ENCODE assay signal across 23 cellular contexts in genomic region chr19:1779604-1779973, GRCh38. TPM values are rescaled to one million over a fixed set of nuclear protein-coding genes. Genes with fewer than 3 reads are reported as not detected.
DNase-seq lines count a peak whose midpoint lies in the region; ATAC-seq, FAIRE-seq and TF ChIP-seq lines count a peak whose summit lies in the region.
"Had no signal": no experiment of that assay in that cellular context is flagged by ENCODE, and none has a peak within 500 bp of the region (broad histone marks: within the 10 kb centered on the region; RNA-seq: fewer than 3 reads in every experiment).

No MANE protein-coding gene starts in this region.

- no peak overlapping the region for H2BK12ac ChIP-seq in neuronal stem cell (ENCODE audit: low read length)

- H3K9ac ChIP-seq in mammary epithelial cell (ENCODE audit: insufficient read depth, low read length) (no peak overlapping the region), HCT116 (ENCODE audit: low read length) (no peak overlapping the region), K562 (ENCODE audit: insufficient read depth in 1 of 2, low read depth in 2 of 2, low read length in 2 of 2) (no peak overlapping the region), neuronal stem cell (ENCODE audit: low read depth, low read length, poor library complexity) (no peak overlapping the region)

- peaks cover 3% of the 10 kb centered on the region for H3K79me1 ChIP-seq in neuronal stem cell (ENCODE audit: low read depth, low read length)

- no peak for DNase-seq in mammary epithelial cell
- no peak for DNase-seq in breast epithelium (ENCODE audit: low spot score in 2 of 2)
- no peak for DNase-seq in HCT116 (ENCODE audit: low read depth, low spot score)
- no peak for DNase-seq in K562 (ENCODE audit: extremely low read depth in 1 of 4, low spot score in 3 of 4)
- DNase-seq in neuronal stem cell (ENCODE audit: low spot score), result no peak
- DNase-seq in NCI-H1092 (lab: John Stamatoyannopoulos, UW), result no peak
- DNase-seq in retina, result no peak
- DNase-seq: 8988T; C1 segment of cervical spinal cord; Caco-2; CD4-positive, CD25-positive, alpha-beta regulatory T cell; DMS153; DMS79; GDM1; HCEC 1CT had no signal

- H3K4me1 ChIP-seq in mammary epithelial cell (ENCODE audit: insufficient read depth, low read length) (peaks cover 7% of the 10 kb centered on the region), breast epithelium (no peaks in the 10 kb centered on the region), HCT116 (ENCODE audit: control insufficient read depth in 1 of 2, insufficient read depth in 2 of 2, low read length in 2 of 2) (peaks cover 0 to 6% of the 10 kb centered on the region in 2 experiments; a peak in 2 of 4 replicates), K562 (replicated peaks in 1 of 2; ENCODE audit: control insufficient read depth in 2 of 2, insufficient read depth in 2 of 2, low read length in 2 of 2) (peaks cover 0 to 30% of the 10 kb centered on the region in 2 experiments; a peak in 3 of 5 replicates), neuronal stem cell (ENCODE audit: control insufficient read depth in 2 of 2, insufficient read depth in 1 of 2, low read depth in 1 of 2, low read length in 2 of 2) (no peaks in the 10 kb centered on the region)
- H3K4me1 ChIP-seq: Caco-2 had no signal

- no peak overlapping the region for H2BK120ac ChIP-seq in neuronal stem cell (ENCODE audit: low read depth, low read length)

- no peak overlapping the region for H2BK15ac ChIP-seq in neuronal stem cell (ENCODE audit: low read length)

- no peak for FAIRE-seq in K562 (lab: Jason Lieb, UNC)
- FAIRE-seq: GM12892, GM18507 had no signal

- 9% methylated on average over 10 of the region's 16 CpGs for WGBS in mammary epithelial cell (ENCODE audit: low coverage, missing lambda C conversion rate)
- 16% methylated on average over 11 of the region's 16 CpGs for WGBS in K562 (ENCODE audit: insufficient coverage, low coverage, missing lambda C conversion rate)
- no CpG with 5 or more reads among the region's 16 CpGs for WGBS in neuronal stem cell (ENCODE audit: extremely low coverage in 2 of 2, insufficient read length in 2 of 2, insufficient replicate concordance in 1 of 2), 2 donors

- TF ChIP-seq EP300 in K562 (IDR thresholded peaks at IDR 0.05; ENCODE audit: low read length), result no peak

- no peak for TF ChIP-seq CTCF in mammary epithelial cell (conservative IDR thresholded peaks at IDR 0.05 in 1 of 2, IDR thresholded peaks at IDR 0.05 in 1 of 2; ENCODE audit: extremely low read depth in 1 of 2, insufficient read depth in 1 of 2, low read depth in 1 of 2, low read length in 2 of 2)
- no peak for TF ChIP-seq CTCF in breast epithelium (IDR thresholded peaks at IDR 0.05)
- TF ChIP-seq CTCF in HCT116 (IDR thresholded peaks at IDR 0.05 in 2 of 3, conservative IDR thresholded peaks at IDR 0.05 in 1 of 3; ENCODE audit: borderline replicate concordance in 1 of 3, insufficient read depth in 1 of 3, low read depth in 2 of 3, low read length in 2 of 3), result no peak
- TF ChIP-seq CTCF in K562 (IDR thresholded peaks at IDR 0.05 in 2 of 3, conservative IDR thresholded peaks at IDR 0.05 in 1 of 3; ENCODE audit: insufficient read depth in 2 of 3, low read depth in 1 of 3, low read length in 3 of 3), result no peak

- TF ChIP-seq RAD21 in HCT116 (IDR thresholded peaks at IDR 0.05; ENCODE audit: low read depth), result no peak
- TF ChIP-seq RAD21 in K562 (CRISPR knock-in tag; conservative IDR thresholded peaks at IDR 0.05 in 1 of 2, IDR thresholded peaks at IDR 0.05 in 1 of 2), result no peak

- H4K20me1 ChIP-seq in mammary epithelial cell (ENCODE audit: insufficient read depth, low read length), result no peaks in the 10 kb centered on the region
- H4K20me1 ChIP-seq in HCT116 (ENCODE audit: insufficient read depth), result no peaks in the 10 kb centered on the region
- no peaks in the 10 kb centered on the region for H4K20me1 ChIP-seq in K562 (replicated peaks; ENCODE audit: control insufficient read depth, insufficient read depth, low read length)

- H3K4me3 ChIP-seq in mammary epithelial cell (replicated peaks in 1 of 3; ENCODE audit: insufficient read depth in 1 of 3, low read depth in 2 of 3, low read length in 3 of 3) (no peak overlapping the region), breast epithelium (no peak overlapping the region), HCT116 (replicated peaks in 1 of 2; ENCODE audit: low read depth in 1 of 2, low read length in 2 of 2) (no peak overlapping the region), K562 (no peak overlapping the region), neuronal stem cell (ENCODE audit: low read length in 2 of 2) (no peak overlapping the region)

- no peak overlapping the region for H3K27ac ChIP-seq in mammary epithelial cell (ENCODE audit: insufficient read depth, low read depth, low read length)
- H3K27ac ChIP-seq in breast epithelium, result no peak overlapping the region
- no peak overlapping the region for H3K27ac ChIP-seq in HCT116 (ENCODE audit: low read depth, low read length)
- H3K27ac ChIP-seq in K562 (ENCODE audit: extremely low read depth, low read depth, low read length), result no peak overlapping the region
- H3K27ac ChIP-seq in neuronal stem cell (replicated peaks; ENCODE audit: low read length), result no peak overlapping the region

- H3K27me3 ChIP-seq in mammary epithelial cell (ENCODE audit: insufficient read depth, low read length) (no peaks in the 10 kb centered on the region), breast epithelium (peaks cover 11 to 88% of the 10 kb centered on the region in 2 donors), HCT116 (ENCODE audit: insufficient read depth, low read length) (no peaks in the 10 kb centered on the region), K562 (ENCODE audit: control insufficient read depth in 2 of 2, insufficient read depth in 2 of 2, low read length in 2 of 2) (peaks cover 0 to 17% of the 10 kb centered on the region in 2 experiments; a peak in 2 of 5 replicates), neuronal stem cell (ENCODE audit: control insufficient read depth in 3 of 3, insufficient read depth in 3 of 3, low read depth in 1 of 3, low read length in 3 of 3) (peaks cover 30 to 67% (median 61%) of the 10 kb centered on the region in 3 experiments)

- H3K9me3 ChIP-seq in mammary epithelial cell (replicated peaks; ENCODE audit: insufficient read depth, low read length) (no peaks in the 10 kb centered on the region), breast epithelium (peaks cover 19 to 21% of the 10 kb centered on the region in 2 donors), HCT116 (ENCODE audit: control insufficient read depth in 1 of 2, insufficient read depth in 1 of 2, low read depth in 1 of 2, low read length in 2 of 2) (peaks cover 0 to 12% of the 10 kb centered on the region in 2 experiments; a peak in 1 of 4 replicates), K562 (replicated peaks; ENCODE audit: control insufficient read depth, insufficient read depth, low read depth, low read length) (peaks cover 2% of the 10 kb centered on the region), neuronal stem cell (replicated peaks in 1 of 2; ENCODE audit: control insufficient read depth in 2 of 2, insufficient read depth in 1 of 2, low read depth in 1 of 2, low read length in 2 of 2) (peaks cover 30 to 35% of the 10 kb centered on the region in 2 donors)

- H3K36me3 ChIP-seq in mammary epithelial cell (ENCODE audit: insufficient read depth, low read length) (no peaks in the 10 kb centered on the region), breast epithelium (no peaks in the 10 kb centered on the region), HCT116 (ENCODE audit: control insufficient read depth in 1 of 2, insufficient read depth in 2 of 2, low read length in 2 of 2) (no peaks in the 10 kb centered on the region), K562 (ENCODE audit: control insufficient read depth, insufficient read depth, low read length) (no peaks in the 10 kb centered on the region), neuronal stem cell (replicated peaks in 1 of 2; ENCODE audit: control insufficient read depth in 2 of 2, insufficient read depth in 2 of 2, low read length in 2 of 2) (no peaks in the 10 kb centered on the region)

- dilution Hi-C loops in mammary epithelial cell (cut with HindIII; ENCODE audit: low sequenced_read_pairs), result loop anchor here (5.0 kb wide), 1 partner anchor 82 kb away; no protein-coding TSS in a partner anchor

- no peaks in the 10 kb centered on the region for H3K9me2 ChIP-seq in HCT116 (ENCODE audit: insufficient read depth)

- H4K91ac ChIP-seq in neuronal stem cell (ENCODE audit: low read depth, low read length, poor library complexity), result no peak overlapping the region

- H2AFZ ChIP-seq in mammary epithelial cell (ENCODE audit: low read depth, low read length) (no peak overlapping the region), HCT116 (ENCODE audit: low read depth, low read length, poor library complexity, severe bottlenecking) (no peak overlapping the region), K562 (ENCODE audit: low read depth, low read length) (no peak overlapping the region), neuronal stem cell (ENCODE audit: low read length) (no peak overlapping the region)

- H3K23ac ChIP-seq in neuronal stem cell (ENCODE audit: low read depth, low read length, poor library complexity), result no peak overlapping the region

- BruUV-seq in mammary epithelial cell (replicated peaks; lab: Mats Ljungman, UMichigan) (no TSS peak), HCT116 (replicated peaks; lab: Mats Ljungman, UMichigan) (no TSS peak), K562 (replicated peaks; lab: Mats Ljungman, UMichigan) (no TSS peak)

- no peak overlapping the region for H2BK5ac ChIP-seq in neuronal stem cell (ENCODE audit: low read length)

- TF ChIP-seq POLR2A in breast epithelium (IDR thresholded peaks at IDR 0.05) (no peak), HCT116 (IDR thresholded peaks at IDR 0.05; ENCODE audit: borderline replicate concordance, extremely low read depth, insufficient read depth, insufficient read length) (no peak), K562 (conservative IDR thresholded peaks at IDR 0.05) (no peak)

- in situ Hi-C loops in mammary epithelial cell (cut with MboI; ENCODE audit: low sequenced_read_pairs in 2 of 2) (loop anchor here (10.0 to 25.0 kb wide), 2 partner anchors 105 to 242 kb away; no protein-coding TSS in a partner anchor), K562 (cut with MboI) (no loop called here)

- H3K18ac ChIP-seq in neuronal stem cell (ENCODE audit: low read length), result no peak overlapping the region

- peak overlapping the region; percentile 38 for H3K14ac ChIP-seq in neuronal stem cell (ENCODE audit: low read length)

- intact Hi-C loops in mammary epithelial cell (cut with micrococcal nuclease) (no loop called here), breast epithelium (cut with DNase I; ENCODE audit: low total_unique reads) (no loop called here), HCT116 (cut with micrococcal nuclease) (no loop called here), K562 (cut with micrococcal nuclease) (no loop called here)

- H4K8ac ChIP-seq in neuronal stem cell (ENCODE audit: low read depth, low read length), result no peak overlapping the region

- POLR2A ChIA-PET in HCT116 (lab: Charles Lee) (no interaction called here), K562 (lab: Yijun Ruan, JAX) (no interaction called here)

- H3K4me2 ChIP-seq in mammary epithelial cell (ENCODE audit: insufficient read depth, low read depth, low read length), result peak overlapping the region; percentile 35
- H3K4me2 ChIP-seq in HCT116 (ENCODE audit: low read length), result no peak overlapping the region
- no peak overlapping the region for H3K4me2 ChIP-seq in K562 (ENCODE audit: insufficient read depth, low read length)
- H3K4me2 ChIP-seq in neuronal stem cell (ENCODE audit: insufficient read depth, low read length, poor library complexity, severe bottlenecking), result no peak overlapping the region

- RAD21 ChIA-PET in HCT116 (lab: Charles Lee; ENCODE audit: low non-redundant PET in 1 of 2, low total read pairs in 2 of 2, uncharacterized antibody in 2 of 2, unreplicated experiment in 2 of 2), result no interaction called here

- H3K4ac ChIP-seq in neuronal stem cell (ENCODE audit: low read length), result no peak overlapping the region

- H3K79me2 ChIP-seq in mammary epithelial cell (ENCODE audit: insufficient read depth, low read length) (no peaks in the 10 kb centered on the region), HCT116 (ENCODE audit: insufficient read depth, low read length) (no peaks in the 10 kb centered on the region), K562 (ENCODE audit: control insufficient read depth, insufficient read depth, low read length) (no peaks in the 10 kb centered on the region)

- CTCF ChIA-PET in mammary epithelial cell (lab: Charles Lee; ENCODE audit: low non-redundant PET) (no interaction called here), HCT116 (lab: Charles Lee) (no interaction called here), K562 (lab: Yijun Ruan, JAX; ENCODE audit: low intra/inter-chr PET ratio) (no interaction called here)

- peak overlapping the region; percentile 79 for H2AK5ac ChIP-seq in neuronal stem cell (ENCODE audit: low read depth, low read length)

- H3K9me1 ChIP-seq in K562 (ENCODE audit: control insufficient read depth, insufficient read depth, low read length), result no peaks in the 10 kb centered on the region

- ATAC-seq in HCT116 (no peak), K562 (no peak), GM21825 (IDR thresholded peaks at IDR 0.05; ENCODE audit: unreplicated experiment) (no peak)

RNA-seq across cellular contexts. Expression of gene ONECUT3, which starts 26.3 kb away (rescaled TPM):
- total RNA-seq in mammary epithelial cell (under 1 TPM in 1 of 2 donors, not detected in 1; 0.09 TPM), breast epithelium (not detected), HCT116 (2021; ENCODE audit: unreplicated experiment) (22.1 TPM), K562 (2014; rRNA removed) (not detected in 2 replicates), K562 (2014; rRNA removed; fragmentation: Illumina TruSeq; extraction: Trizol) (not detected in 2 replicates), K562 (2015; rRNA removed; fragmentation: Illumina TruSeq; extraction: Trizol) (not detected in 2 replicates), K562 (2021) (not detected in 2 replicates)
- polyA plus RNA-seq in mammary epithelial cell (0.01 TPM), K562 (2011; rRNA removed) (0.01 TPM in 1 of 2 replicates, not detected in the other), K562 (2014; fragmentation: Illumina TruSeq; extraction: Trizol) (not detected in 2 replicates), K562 (2014; fragmentation: Nextera tagmentation; extraction: Ambion mirVana) (not detected), K562 (2014; rRNA removed) (not detected in 2 replicates)
- not detected for polyA minus RNA-seq in mammary epithelial cell
- polyA plus RNA-seq in HCT116 (2012), result 9.0 and 9.6 TPM in 2 replicates
- 0.12 TPM in 1 of 2 replicates, not detected in the other for total RNA-seq in K562 (2011; cell fraction: chromatin; rRNA removed; ENCODE audit: low replicate concordance)
- not detected in 2 replicates for total RNA-seq in K562 (2011; cell fraction: nucleolus; rRNA removed)
- total RNA-seq in K562 (2011; cell fraction: nucleoplasm; rRNA removed), result 0.08 TPM in 1 of 2 replicates, not detected in the other
- polyA plus RNA-seq in K562 (2011; cell fraction: cytosol; rRNA removed), result 0.01 and 0.04 TPM in 2 replicates
- polyA plus RNA-seq in K562 (2011; cell fraction: nucleus; rRNA removed), result 0.06 and 0.14 TPM in 2 replicates
- 0.01 and 0.07 TPM in 2 replicates for polyA plus RNA-seq in K562 (2012)
- polyA minus RNA-seq in K562 (2011; rRNA and poly(A)+ RNA removed), result 0.03 TPM in 1 of 2 replicates, not detected in the other
- polyA minus RNA-seq in K562 (2011; cell fraction: cytosol; rRNA and poly(A)+ RNA removed), result not detected in 2 replicates
- polyA minus RNA-seq in K562 (2011; cell fraction: nucleus; rRNA and poly(A)+ RNA removed), result not detected in 2 replicates
- 0.03 TPM for polyA plus RNA-seq in neuronal stem cell (2013, experiment 1 of 2)
- 0.01 TPM for polyA plus RNA-seq in neuronal stem cell (2013, experiment 2 of 2)
- total RNA-seq: A673; Caco-2; CD4-positive, CD25-positive, alpha-beta regulatory T cell; Daoy; H4; HT-29 had no signal
- polyA plus RNA-seq: AG04450; CD4-positive, CD25-positive, alpha-beta regulatory T cell had no signal

RNA-seq across cellular contexts. Expression of gene ATP8B3, which starts 32.5 kb away (rescaled TPM):
- 1 to 10 TPM; 1.0 to 2.7 TPM for total RNA-seq in mammary epithelial cell
- polyA plus RNA-seq in mammary epithelial cell, result 5.3 TPM
- polyA minus RNA-seq in mammary epithelial cell, result 10.5 TPM
- 1 to 10 TPM in 2 of 3 donors, under 1 TPM in 1; 0.66 to 1.4 (median 1.0) TPM for total RNA-seq in breast epithelium
- total RNA-seq in HCT116 (2021; ENCODE audit: unreplicated experiment), result 17.0 TPM
- polyA plus RNA-seq in HCT116 (2012), result 15.6 and 16.5 TPM in 2 replicates
- total RNA-seq in K562 (2011; cell fraction: chromatin; rRNA removed; ENCODE audit: low replicate concordance), result 40.7 and 89.4 TPM in 2 replicates
- total RNA-seq in K562 (2011; cell fraction: nucleolus; rRNA removed), result 37.1 and 44.7 TPM in 2 replicates
- 35.0 and 38.7 TPM in 2 replicates for total RNA-seq in K562 (2011; cell fraction: nucleoplasm; rRNA removed)
- 3.2 and 5.0 TPM in 2 replicates for total RNA-seq in K562 (2014; rRNA removed)
- 3.2 and 3.6 TPM in 2 replicates for total RNA-seq in K562 (2014; rRNA removed; fragmentation: Illumina TruSeq; extraction: Trizol)
- total RNA-seq in K562 (2015; rRNA removed; fragmentation: Illumina TruSeq; extraction: Trizol), result 3.8 and 4.3 TPM in 2 replicates
- total RNA-seq in K562 (2021), result 12.3 and 13.2 TPM in 2 replicates
- polyA plus RNA-seq in K562 (2011; rRNA removed), result 8.3 and 13.2 TPM in 2 replicates
- 12.0 and 13.1 TPM in 2 replicates for polyA plus RNA-seq in K562 (2011; cell fraction: cytosol; rRNA removed)
- polyA plus RNA-seq in K562 (2011; cell fraction: nucleus; rRNA removed), result 36.1 and 44.4 TPM in 2 replicates
- 5.6 and 7.6 TPM in 2 replicates for polyA plus RNA-seq in K562 (2012)
- polyA plus RNA-seq in K562 (2014; fragmentation: Illumina TruSeq; extraction: Trizol), result 6.0 and 6.4 TPM in 2 replicates
- polyA plus RNA-seq in K562 (2014; fragmentation: Nextera tagmentation; extraction: Ambion mirVana), result 1 to 10 TPM; 1.2 to 2.2 TPM
- polyA plus RNA-seq in K562 (2014; rRNA removed), result 10.1 and 11.9 TPM in 2 replicates
- polyA minus RNA-seq in K562 (2011; rRNA and poly(A)+ RNA removed), result 9.7 and 10.4 TPM in 2 replicates
- 7.3 and 10.2 TPM in 2 replicates for polyA minus RNA-seq in K562 (2011; cell fraction: cytosol; rRNA and poly(A)+ RNA removed)
- polyA minus RNA-seq in K562 (2011; cell fraction: nucleus; rRNA and poly(A)+ RNA removed), result 5.4 and 7.0 TPM in 2 replicates
- 0.79 TPM for polyA plus RNA-seq in neuronal stem cell (2013, experiment 1 of 2)
- polyA plus RNA-seq in neuronal stem cell (2013, experiment 2 of 2), result 0.80 TPM

Comparison
In these comparisons a context has a peak if more than half of its experiments do, and no peak if none do; other contexts are left out.
1. RNA of gene ONECUT3, which starts 26.3 kb away (total RNA-seq): 22.1 TPM in HCT116 (single experiment); 0.09 TPM in mammary epithelial cell, not detected in breast epithelium and 0.08 to 0.12 TPM in K562; every median in the first group is over 10 times any median in the second.